9 cellular contexts compared by ENCODE assay signal in genomic region chr19:13100871-13101589, GRCh38. TPM values are rescaled to one million over a fixed set of nuclear protein-coding genes. Genes with fewer than 3 reads are reported as not detected.
DNase-seq lines count a peak whose midpoint lies in the region; ATAC-seq and TF ChIP-seq lines count a peak whose summit lies in the region.
"Had no signal": no experiment of that assay in that cellular context is flagged by ENCODE, and none has a peak within 500 bp of the region (broad histone marks: within the 10 kb centered on the region; RNA-seq: fewer than 3 reads in every experiment).

No MANE protein-coding gene starts in this region.

- ATAC-seq in T-cell (replicated peaks in 1 of 4) (no peak), GM21526 (IDR thresholded peaks at IDR 0.05; ENCODE audit: low FRiP score, unreplicated experiment) (no peak)
- ATAC-seq in stimulated activated naive B cell treated with anti-CD40 and anti-IgM and Interleukin-4, amounts not matched to agents 10 μg/mL and 1 μg/mL and 100 μg/mL, for 72 hours (replicated peaks), result no peak

- POLR2A ChIA-PET in T-cell (lab: Charles Lee), result no interaction called here

- H3K36me3 Mint-ChIP-seq in T-cell, result no peaks in the 10 kb centered on the region
- peaks cover 17 to 38% of the 10 kb centered on the region in 2 donors for H3K36me3 Mint-ChIP-seq in stimulated activated naive B cell treated with anti-CD40 and anti-IgM and Interleukin-4, amounts not matched to agents 10 μg/mL and 1 μg/mL and 100 μg/mL, for 72 hours

- peaks cover 5% of the 10 kb centered on the region for H3K79me2 ChIP-seq in MM.1S (ENCODE audit: low read length)

- DNase-seq in NOMO-1 treated with DMSO at 0.1 percent for 48 hours (lab: John Stamatoyannopoulos, UW; ENCODE audit: unreplicated experiment), result peak; percentile 17
- no peak for DNase-seq in NOMO-1 treated with dmso at 0.1 percent for 144 hours (lab: John Stamatoyannopoulos, UW; ENCODE audit: unreplicated experiment)
- no peak for DNase-seq in T-cell
- DNase-seq in fibroblast of pulmonary artery (ENCODE audit: low read depth), result no peak
- DNase-seq in stimulated activated naive B cell treated with anti-CD40 and anti-IgM and Interleukin-4, amounts not matched to agents 10 μg/mL and 1 μg/mL and 100 μg/mL, for 72 hours, result no peak
- no peak for DNase-seq in MM.1S
- DNase-seq in AG08395 (ENCODE audit: low spot score), result no peak
- DNase-seq: ACHN had no signal

- peaks cover 48 to 61% (median 51%) of the 10 kb centered on the region in 3 donors for H3K4me1 Mint-ChIP-seq in T-cell
- H3K4me1 Mint-ChIP-seq in stimulated activated naive B cell treated with anti-CD40 and anti-IgM and Interleukin-4, amounts not matched to agents 10 μg/mL and 1 μg/mL and 100 μg/mL, for 72 hours, result peaks cover 46 to 92% of the 10 kb centered on the region in 2 donors

- no peaks in the 10 kb centered on the region for H3K36me3 ChIP-seq in MM.1S (replicated peaks; ENCODE audit: insufficient read depth, low read length)

- H2AFZ ChIP-seq in MM.1S (ENCODE audit: low read length), result no peak overlapping the region

- peaks cover 22% of the 10 kb centered on the region for H3F3A ChIP-seq in MM.1S (ENCODE audit: insufficient read depth, low read length)

- H3K4me3 Mint-ChIP-seq in T-cell, result peak overlapping the region; percentile 72 to 89 (median 78)
- peak overlapping the region; percentile 92 to 94 for H3K4me3 Mint-ChIP-seq in stimulated activated naive B cell treated with anti-CD40 and anti-IgM and Interleukin-4, amounts not matched to agents 10 μg/mL and 1 μg/mL and 100 μg/mL, for 72 hours

- H3K9me3 Mint-ChIP-seq in T-cell, result no peaks in the 10 kb centered on the region
- peaks cover 0 to 4% of the 10 kb centered on the region in 2 donors for H3K9me3 Mint-ChIP-seq in stimulated activated naive B cell treated with anti-CD40 and anti-IgM and Interleukin-4, amounts not matched to agents 10 μg/mL and 1 μg/mL and 100 μg/mL, for 72 hours

- CTCF ChIA-PET in T-cell (lab: Charles Lee), result interaction anchor here (0.6 kb wide), 2 partner anchors 64 to 71 kb away, joined by 4 to 6 read pairs; no protein-coding TSS in a partner anchor

- H3K27me3 Mint-ChIP-seq in T-cell, result peaks cover 3 to 10% of the 10 kb centered on the region in 2 donors
- H3K27me3 Mint-ChIP-seq in stimulated activated naive B cell treated with anti-CD40 and anti-IgM and Interleukin-4, amounts not matched to agents 10 μg/mL and 1 μg/mL and 100 μg/mL, for 72 hours, result no peaks in the 10 kb centered on the region

- no peak overlapping the region for H3K4me2 ChIP-seq in MM.1S (ENCODE audit: low read depth, low read length)

- H3K9ac ChIP-seq in MM.1S (ENCODE audit: low read length), result no peak overlapping the region

- H3K9me2 ChIP-seq in MM.1S (replicated peaks; ENCODE audit: insufficient read depth, low read length), result no peaks in the 10 kb centered on the region

- no peak overlapping the region for H3K27ac ChIP-seq in MM.1S (ENCODE audit: low read length)

- TF ChIP-seq CTCF in fibroblast of pulmonary artery (IDR thresholded peaks at IDR 0.05; ENCODE audit: low read length, missing control alignments) (peak; percentile 21), MM.1S (IDR thresholded peaks at IDR 0.05; ENCODE audit: low read length) (no peak)

- peaks cover 32% of the 10 kb centered on the region for H3K4me1 ChIP-seq in MM.1S (ENCODE audit: low read length)

- no peaks in the 10 kb centered on the region for H3K9me3 ChIP-seq in MM.1S (replicated peaks; ENCODE audit: insufficient read depth, low read length)

- H3K4me3 ChIP-seq in fibroblast of pulmonary artery (replicated peaks; ENCODE audit: low read depth, low read length) (no peak overlapping the region), MM.1S (ENCODE audit: low read length) (no peak overlapping the region)

- H4K20me1 ChIP-seq in MM.1S (ENCODE audit: insufficient read depth, low read length), result no peaks in the 10 kb centered on the region

- peak overlapping the region; percentile 94 to 96 for H3K27ac Mint-ChIP-seq in T-cell
- H3K27ac Mint-ChIP-seq in stimulated activated naive B cell treated with anti-CD40 and anti-IgM and Interleukin-4, amounts not matched to agents 10 μg/mL and 1 μg/mL and 100 μg/mL, for 72 hours, result peak overlapping the region; percentile 95

- H3K27me3 ChIP-seq in MM.1S (replicated peaks; ENCODE audit: insufficient read depth, low read length), result peaks cover 30% of the 10 kb centered on the region

RNA-seq across cellular contexts. Expression of gene LYL1, which starts 1.6 kb away (rescaled TPM):
- 10 to 100 TPM in 3 of 5 donors, 1 to 10 TPM in 2; 3.4 to 20.6 (median 15.4) TPM for total RNA-seq in T-cell

RNA-seq across cellular contexts. Expression of gene TRMT1, which starts 15.5 kb away (rescaled TPM):
- total RNA-seq in T-cell, result 100 to 1,000 TPM in 2 of 5 donors, 10 to 100 TPM in 3; 68.9 to 121 (median 95.6) TPM

RNA-seq across cellular contexts. Expression of gene NACC1, which starts 17.0 kb away (rescaled TPM):
- total RNA-seq in T-cell, result 10 to 100 TPM; 23.8 to 44.9 (median 38.1) TPM

RNA-seq across cellular contexts. Expression of gene STX10, which starts 49.1 kb away (rescaled TPM):
- 10 to 100 TPM; 43.8 to 89.6 (median 67.3) TPM for total RNA-seq in T-cell

RNA-seq across cellular contexts. Expression of gene IER2, which starts 49.2 kb away (rescaled TPM):
- total RNA-seq in T-cell, result 100 to 1,000 TPM; 165 to 413 (median 196) TPM
